Comparison of ENCODE assay signal across 13 cellular contexts in genomic region chr1:21814981-21815583, GRCh38. TPM values are rescaled to one million over a fixed set of nuclear protein-coding genes. Genes with fewer than 3 reads are reported as not detected.
DNase-seq lines count a peak whose midpoint lies in the region; ATAC-seq and TF ChIP-seq lines count a peak whose summit lies in the region.
"Had no signal": no experiment of that assay in that cellular context is flagged by ENCODE, and none has a peak within 500 bp of the region (broad histone marks: within the 10 kb centered on the region; RNA-seq: fewer than 3 reads in every experiment).

No MANE protein-coding gene starts in this region.

- no peaks in the 10 kb centered on the region for H3K36me3 Mint-ChIP-seq in activated CD8-positive, alpha-beta T cell treated with anti-CD3 and anti-CD28 coated beads for 36 hours (ENCODE audit: low read depth)
- no peaks in the 10 kb centered on the region for H3K36me3 Mint-ChIP-seq in activated CD8-positive, alpha-beta T cell treated with anti-CD3 and anti-CD28 coated beads, Interleukin-2, amount 10 ng/mL, durations not matched to agents 7 days and 5 days (ENCODE audit: low read depth)
- H3K36me3 Mint-ChIP-seq in stimulated activated effector memory CD8-positive, alpha-beta T cell treated with anti-CD3 and anti-CD28 coated beads, Interleukin-12 subunit alpha, Interleukin-12 subunit beta, amount 100 ng/mL, for 72 hours: no peaks in the 10 kb centered on the region

- TF ChIP-seq CTCF in activated CD8-positive, alpha-beta T cell treated with anti-CD3 and anti-CD28 coated beads for 36 hours (IDR thresholded peaks at IDR 0.05): no peak

- ATAC-seq in activated CD8-positive, alpha-beta T cell treated with anti-CD3 and anti-CD28 coated beads for 36 hours: no peak
- no peak for ATAC-seq in activated CD8-positive, alpha-beta T cell treated with anti-CD3 and anti-CD28 coated beads, Interleukin-2, amount 10 ng/mL, durations not matched to agents 7 days and 5 days
- ATAC-seq in esophagus mucosa (peak; percentile 9), GM19463 (IDR thresholded peaks at IDR 0.05; ENCODE audit: unreplicated experiment) (no peak)
- ATAC-seq in stimulated activated effector memory CD8-positive, alpha-beta T cell treated with anti-CD3 and anti-CD28 coated beads, Interleukin-12 subunit alpha, Interleukin-12 subunit beta, amount 100 ng/mL, for 72 hours: peak; percentile 9

- CTCF ChIA-PET in activated CD8-positive, alpha-beta T cell treated with anti-CD3 and anti-CD28 coated beads for 36 hours (lab: Charles Lee): no interaction called here
- CTCF ChIA-PET in activated CD8-positive, alpha-beta T cell treated with anti-CD3 and anti-CD28 coated beads, Interleukin-2, amount 10 ng/mL, durations not matched to agents 7 days and 5 days (lab: Charles Lee): interaction anchor here (1.3 kb wide), 1 partner anchor 70 kb away, joined by 3 read pairs; no protein-coding TSS in a partner anchor

- POLR2A ChIA-PET in activated CD8-positive, alpha-beta T cell treated with anti-CD3 and anti-CD28 coated beads for 36 hours (lab: Charles Lee): no interaction called here
- POLR2A ChIA-PET in activated CD8-positive, alpha-beta T cell treated with anti-CD3 and anti-CD28 coated beads, Interleukin-2, amount 10 ng/mL, durations not matched to agents 7 days and 5 days (lab: Charles Lee): interaction anchor here (0.5 kb wide), 1 partner anchor 64 kb away, joined by 3 read pairs; no protein-coding TSS in a partner anchor

- H3K4me3 ChIP-seq in Jurkat, Clone E6-1 (ENCODE audit: low read length): peak overlapping the region; percentile 54
- H3K4me3 ChIP-seq: uterus had no signal

- H3K27ac Mint-ChIP-seq in activated CD8-positive, alpha-beta T cell treated with anti-CD3 and anti-CD28 coated beads for 36 hours: no peak overlapping the region
- H3K27ac Mint-ChIP-seq in activated CD8-positive, alpha-beta T cell treated with anti-CD3 and anti-CD28 coated beads, Interleukin-2, amount 10 ng/mL, durations not matched to agents 7 days and 5 days: no peak overlapping the region
- H3K27ac Mint-ChIP-seq in stimulated activated effector memory CD8-positive, alpha-beta T cell treated with anti-CD3 and anti-CD28 coated beads, Interleukin-12 subunit alpha, Interleukin-12 subunit beta, amount 100 ng/mL, for 72 hours: no peak overlapping the region

- peaks cover 6% of the 10 kb centered on the region for H3K4me1 Mint-ChIP-seq in activated CD8-positive, alpha-beta T cell treated with anti-CD3 and anti-CD28 coated beads for 36 hours (ENCODE audit: low read depth)
- H3K4me1 Mint-ChIP-seq in activated CD8-positive, alpha-beta T cell treated with anti-CD3 and anti-CD28 coated beads, Interleukin-2, amount 10 ng/mL, durations not matched to agents 7 days and 5 days (ENCODE audit: low read depth): peaks cover 10% of the 10 kb centered on the region
- peaks cover 15% of the 10 kb centered on the region for H3K4me1 Mint-ChIP-seq in stimulated activated effector memory CD8-positive, alpha-beta T cell treated with anti-CD3 and anti-CD28 coated beads, Interleukin-12 subunit alpha, Interleukin-12 subunit beta, amount 100 ng/mL, for 72 hours

- H3K9me3 Mint-ChIP-seq in activated CD8-positive, alpha-beta T cell treated with anti-CD3 and anti-CD28 coated beads for 36 hours: no peaks in the 10 kb centered on the region
- no peaks in the 10 kb centered on the region for H3K9me3 Mint-ChIP-seq in activated CD8-positive, alpha-beta T cell treated with anti-CD3 and anti-CD28 coated beads, Interleukin-2, amount 10 ng/mL, durations not matched to agents 7 days and 5 days (ENCODE audit: insufficient read depth)
- no peaks in the 10 kb centered on the region for H3K9me3 Mint-ChIP-seq in stimulated activated effector memory CD8-positive, alpha-beta T cell treated with anti-CD3 and anti-CD28 coated beads, Interleukin-12 subunit alpha, Interleukin-12 subunit beta, amount 100 ng/mL, for 72 hours

- DNase-seq in activated CD8-positive, alpha-beta T cell treated with anti-CD3 and anti-CD28 coated beads for 36 hours: no peak
- DNase-seq in activated CD8-positive, alpha-beta T cell treated with anti-CD3 and anti-CD28 coated beads, Interleukin-2, amount 10 ng/mL, durations not matched to agents 7 days and 5 days: no peak
- DNase-seq in Jurkat, Clone E6-1 (ENCODE audit: low read depth, low spot score): no peak
- DNase-seq in stimulated activated effector memory CD8-positive, alpha-beta T cell treated with anti-CD3 and anti-CD28 coated beads, Interleukin-12 subunit alpha, Interleukin-12 subunit beta, amount 100 ng/mL, for 72 hours (ENCODE audit: low spot score in 2 of 2): no peak
- DNase-seq in NCI-H226: no peak
- no peak for DNase-seq in HPDE6-E6E7 (ENCODE audit: extremely low spot score)
- DNase-seq: ACHN, NCI-H774, SW 1271, uterus had no signal

- intact Hi-C loops in activated CD8-positive, alpha-beta T cell treated with anti-CD3 and anti-CD28 coated beads for 36 hours (cut with micrococcal nuclease): no loop called here

- peak overlapping the region; percentile 19 for H3K4me3 Mint-ChIP-seq in activated CD8-positive, alpha-beta T cell treated with anti-CD3 and anti-CD28 coated beads for 36 hours
- no peak overlapping the region for H3K4me3 Mint-ChIP-seq in activated CD8-positive, alpha-beta T cell treated with anti-CD3 and anti-CD28 coated beads, Interleukin-2, amount 10 ng/mL, durations not matched to agents 7 days and 5 days
- peak overlapping the region; percentile 29 for H3K4me3 Mint-ChIP-seq in stimulated activated effector memory CD8-positive, alpha-beta T cell treated with anti-CD3 and anti-CD28 coated beads, Interleukin-12 subunit alpha, Interleukin-12 subunit beta, amount 100 ng/mL, for 72 hours

- peaks cover 15% of the 10 kb centered on the region for H3K27me3 Mint-ChIP-seq in activated CD8-positive, alpha-beta T cell treated with anti-CD3 and anti-CD28 coated beads for 36 hours
- H3K27me3 Mint-ChIP-seq in activated CD8-positive, alpha-beta T cell treated with anti-CD3 and anti-CD28 coated beads, Interleukin-2, amount 10 ng/mL, durations not matched to agents 7 days and 5 days (ENCODE audit: low read depth): peaks cover 17% of the 10 kb centered on the region

RNA-seq across cellular contexts. Expression of gene LDLRAD2, which starts 3.0 kb away (rescaled TPM):
- under 1 TPM in 1 of 2 experiments, not detected in 1; 0.07 TPM for total RNA-seq in activated CD8-positive, alpha-beta T cell treated with anti-CD3 and anti-CD28 coated beads for 36 hours
- not detected for total RNA-seq in activated CD8-positive, alpha-beta T cell treated with anti-CD3 and anti-CD28 coated beads, Interleukin-2, amount 10 ng/mL, durations not matched to agents 7 days and 5 days
- polyA plus RNA-seq in Jurkat, Clone E6-1 (2012; ENCODE audit: insufficient read depth, insufficient read length): 2.2 TPM
- total RNA-seq in esophagus mucosa: 0.04 TPM
- total RNA-seq: pulmonary artery endothelial cell had no signal

RNA-seq across cellular contexts. Expression of gene USP48, which starts 32.1 kb away (rescaled TPM):
- 10 to 100 TPM; 72.1 to 72.4 TPM for total RNA-seq in activated CD8-positive, alpha-beta T cell treated with anti-CD3 and anti-CD28 coated beads for 36 hours
- total RNA-seq in activated CD8-positive, alpha-beta T cell treated with anti-CD3 and anti-CD28 coated beads, Interleukin-2, amount 10 ng/mL, durations not matched to agents 7 days and 5 days: 10 to 100 TPM; 71.3 to 74.9 TPM
- 46.7 TPM for polyA plus RNA-seq in Jurkat, Clone E6-1 (2012; ENCODE audit: insufficient read depth, insufficient read length)
- 37.3 TPM for total RNA-seq in esophagus mucosa

Comparison
In these comparisons a context has a peak if more than half of its experiments do, and no peak if none do; other contexts are left out.
1. ATAC-seq: peak in esophagus mucosa (single experiment) and stimulated activated effector memory CD8-positive, alpha-beta T cell treated with anti-CD3 and anti-CD28 coated beads, Interleukin-12 subunit alpha, Interleukin-12 subunit beta, amount 100 ng/mL, for 72 hours (single experiment); none in activated CD8-positive, alpha-beta T cell treated with anti-CD3 and anti-CD28 coated beads for 36 hours (single experiment), activated CD8-positive, alpha-beta T cell treated with anti-CD3 and anti-CD28 coated beads, Interleukin-2, amount 10 ng/mL, durations not matched to agents 7 days and 5 days (single experiment) and GM19463 (single experiment).